1 cellular context compared by ENCODE assay signal in the genomic region with DNA sequence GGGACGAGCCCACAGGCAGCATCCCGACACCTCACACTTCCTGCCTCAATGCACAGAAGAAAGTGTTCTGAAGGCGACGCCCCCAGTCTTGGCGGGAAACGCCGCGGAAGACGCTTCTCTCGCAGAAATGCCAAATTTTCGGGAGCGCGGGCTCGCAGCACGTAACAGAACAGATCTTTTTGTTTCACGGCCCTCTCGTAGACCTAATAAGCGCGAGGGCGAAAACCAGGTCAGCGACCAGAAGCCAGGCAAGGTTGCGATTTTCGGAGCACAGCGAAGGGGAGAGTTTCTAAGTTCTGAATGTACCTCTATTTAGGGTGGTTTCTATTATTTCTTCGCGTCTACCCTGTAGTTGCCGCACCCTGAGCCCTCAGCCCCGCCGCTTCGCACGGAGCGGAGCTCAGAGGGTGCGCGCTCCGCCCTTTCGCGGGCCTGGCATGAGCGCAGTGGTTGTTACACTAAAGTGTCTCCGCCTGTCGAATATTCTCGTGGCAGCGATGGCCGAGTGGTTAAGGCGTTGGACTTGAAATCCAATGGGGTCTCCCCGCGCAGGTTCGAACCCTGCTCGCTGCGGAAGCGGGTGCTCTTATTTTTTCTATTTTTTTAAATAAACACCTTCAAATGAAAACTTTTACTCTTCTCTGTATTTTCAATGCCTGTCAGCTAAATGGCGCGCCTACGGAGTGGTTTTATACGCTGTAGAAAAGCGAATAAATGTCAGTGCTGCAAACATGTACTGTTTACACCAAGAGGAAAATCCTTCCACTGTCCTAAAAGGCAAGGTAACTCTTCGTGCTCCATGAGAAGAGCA.
TF ChIP-seq lines count a peak whose summit lies in the region.

No MANE protein-coding gene starts in this region.

TF ChIP-seq in HepG2, 621 proteins besides CTCF, POLR2A, EP300 and RAD21 (continued from another document and continues in another):
- TF ChIP-seq ZNF512 (CRISPR knock-in tag; IDR thresholded peaks at IDR 0.05) = no peak
- TF ChIP-seq, protein P1, sequence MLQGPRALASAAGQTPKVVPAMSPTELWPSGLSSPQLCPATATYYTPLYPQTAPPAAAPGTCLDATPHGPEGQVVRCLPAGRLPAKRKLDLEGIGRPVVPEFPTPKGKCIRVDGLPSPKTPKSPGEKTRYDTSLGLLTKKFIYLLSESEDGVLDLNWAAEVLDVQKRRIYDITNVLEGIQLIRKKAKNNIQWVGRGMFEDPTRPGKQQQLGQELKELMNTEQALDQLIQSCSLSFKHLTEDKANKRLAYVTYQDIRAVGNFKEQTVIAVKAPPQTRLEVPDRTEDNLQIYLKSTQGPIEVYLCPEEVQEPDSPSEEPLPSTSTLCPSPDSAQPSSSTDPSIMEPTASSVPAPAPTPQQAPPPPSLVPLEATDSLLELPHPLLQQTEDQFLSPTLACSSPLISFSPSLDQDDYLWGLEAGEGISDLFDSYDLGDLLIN (CRISPR knock-in tag; IDR thresholded peaks at IDR 0.05; ENCODE audit: borderline replicate concordance) = no peak
- TF ChIP-seq DBP (CRISPR knock-in tag; IDR thresholded peaks at IDR 0.05; ENCODE audit: not compliant biosample characterization) = peak; percentile 73
- no peak for TF ChIP-seq DDIT3 (CRISPR knock-in tag; IDR thresholded peaks at IDR 0.05)
- no peak for TF ChIP-seq FUBP1 (CRISPR knock-in tag; IDR thresholded peaks at IDR 0.05; ENCODE audit: borderline replicate concordance)
- TF ChIP-seq BRD4 (CRISPR knock-in tag; IDR thresholded peaks at IDR 0.05) = peak; percentile 63; the same call in 1 of the 2 replicates
- TF ChIP-seq, protein P2, sequence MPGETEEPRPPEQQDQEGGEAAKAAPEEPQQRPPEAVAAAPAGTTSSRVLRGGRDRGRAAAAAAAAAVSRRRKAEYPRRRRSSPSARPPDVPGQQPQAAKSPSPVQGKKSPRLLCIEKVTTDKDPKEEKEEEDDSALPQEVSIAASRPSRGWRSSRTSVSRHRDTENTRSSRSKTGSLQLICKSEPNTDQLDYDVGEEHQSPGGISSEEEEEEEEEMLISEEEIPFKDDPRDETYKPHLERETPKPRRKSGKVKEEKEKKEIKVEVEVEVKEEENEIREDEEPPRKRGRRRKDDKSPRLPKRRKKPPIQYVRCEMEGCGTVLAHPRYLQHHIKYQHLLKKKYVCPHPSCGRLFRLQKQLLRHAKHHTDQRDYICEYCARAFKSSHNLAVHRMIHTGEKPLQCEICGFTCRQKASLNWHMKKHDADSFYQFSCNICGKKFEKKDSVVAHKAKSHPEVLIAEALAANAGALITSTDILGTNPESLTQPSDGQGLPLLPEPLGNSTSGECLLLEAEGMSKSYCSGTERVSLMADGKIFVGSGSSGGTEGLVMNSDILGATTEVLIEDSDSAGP (CRISPR knock-in tag; IDR thresholded peaks at IDR 0.05; ENCODE audit: borderline replicate concordance) = peak; percentile 78
- peak; percentile 66; the same call in 1 of the 2 replicates for TF ChIP-seq KLF12 (CRISPR knock-in tag; IDR thresholded peaks at IDR 0.05; ENCODE audit: borderline replicate concordance)
- no peak; the same call in 1 of the 2 replicates for TF ChIP-seq CAMTA2 (CRISPR knock-in tag; IDR thresholded peaks at IDR 0.05; ENCODE audit: borderline replicate concordance)
- TF ChIP-seq, protein P3, sequence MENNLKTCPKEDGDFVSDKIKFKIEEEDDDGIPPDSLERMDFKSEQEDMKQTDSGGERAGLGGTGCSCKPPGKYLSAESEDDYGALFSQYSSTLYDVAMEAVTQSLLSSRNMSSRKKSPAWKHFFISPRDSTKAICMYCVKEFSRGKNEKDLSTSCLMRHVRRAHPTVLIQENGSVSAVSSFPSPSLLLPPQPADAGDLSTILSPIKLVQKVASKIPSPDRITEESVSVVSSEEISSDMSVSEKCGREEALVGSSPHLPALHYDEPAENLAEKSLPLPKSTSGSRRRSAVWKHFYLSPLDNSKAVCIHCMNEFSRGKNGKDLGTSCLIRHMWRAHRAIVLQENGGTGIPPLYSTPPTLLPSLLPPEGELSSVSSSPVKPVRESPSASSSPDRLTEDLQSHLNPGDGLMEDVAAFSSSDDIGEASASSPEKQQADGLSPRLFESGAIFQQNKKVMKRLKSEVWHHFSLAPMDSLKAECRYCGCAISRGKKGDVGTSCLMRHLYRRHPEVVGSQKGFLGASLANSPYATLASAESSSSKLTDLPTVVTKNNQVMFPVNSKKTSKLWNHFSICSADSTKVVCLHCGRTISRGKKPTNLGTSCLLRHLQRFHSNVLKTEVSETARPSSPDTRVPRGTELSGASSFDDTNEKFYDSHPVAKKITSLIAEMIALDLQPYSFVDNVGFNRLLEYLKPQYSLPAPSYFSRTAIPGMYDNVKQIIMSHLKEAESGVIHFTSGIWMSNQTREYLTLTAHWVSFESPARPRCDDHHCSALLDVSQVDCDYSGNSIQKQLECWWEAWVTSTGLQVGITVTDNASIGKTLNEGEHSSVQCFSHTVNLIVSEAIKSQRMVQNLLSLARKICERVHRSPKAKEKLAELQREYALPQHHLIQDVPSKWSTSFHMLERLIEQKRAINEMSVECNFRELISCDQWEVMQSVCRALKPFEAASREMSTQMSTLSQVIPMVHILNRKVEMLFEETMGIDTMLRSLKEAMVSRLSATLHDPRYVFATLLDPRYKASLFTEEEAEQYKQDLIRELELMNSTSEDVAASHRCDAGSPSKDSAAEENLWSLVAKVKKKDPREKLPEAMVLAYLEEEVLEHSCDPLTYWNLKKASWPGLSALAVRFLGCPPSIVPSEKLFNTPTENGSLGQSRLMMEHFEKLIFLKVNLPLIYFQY (CRISPR knock-in tag; IDR thresholded peaks at IDR 0.05; ENCODE audit: borderline replicate concordance) = no peak; the same call in 1 of the 2 replicates
- TF ChIP-seq DNMT1 (CRISPR knock-in tag; IDR thresholded peaks at IDR 0.05) = peak; percentile 50; the same call in 1 of the 2 replicates
- no peak; the same call in 1 of the 2 replicates for TF ChIP-seq ZNF605 (CRISPR knock-in tag; IDR thresholded peaks at IDR 0.05)
- peak; percentile 83 for TF ChIP-seq ZNF747 (CRISPR knock-in tag; IDR thresholded peaks at IDR 0.05; ENCODE audit: borderline replicate concordance)
- no peak for TF ChIP-seq ZFP36L2 (CRISPR knock-in tag; IDR thresholded peaks at IDR 0.05)
- peak; percentile 77; the same call in 1 of the 2 replicates for TF ChIP-seq ZNF788 (CRISPR knock-in tag; IDR thresholded peaks at IDR 0.05; ENCODE audit: borderline replicate concordance)
- TF ChIP-seq THAP7 (CRISPR knock-in tag; IDR thresholded peaks at IDR 0.05) = peak; percentile 64; the same call in 1 of the 2 replicates
- TF ChIP-seq RELA (CRISPR knock-in tag; IDR thresholded peaks at IDR 0.05) = no peak
- no peak for TF ChIP-seq ZNF101 (CRISPR knock-in tag; IDR thresholded peaks at IDR 0.05; ENCODE audit: borderline replicate concordance, low read depth)
- peak; percentile 72; the same call in 1 of the 2 replicates for TF ChIP-seq MTF2 (CRISPR knock-in tag; IDR thresholded peaks at IDR 0.05; ENCODE audit: borderline replicate concordance)
- no peak; the same call in 1 of the 2 replicates for TF ChIP-seq JUNB (CRISPR knock-in tag; IDR thresholded peaks at IDR 0.05; ENCODE audit: borderline replicate concordance)
- TF ChIP-seq RXRA (CRISPR knock-in tag; IDR thresholded peaks at IDR 0.05) = peak; percentile 60; the same call in 1 of the 2 replicates
- no peak for TF ChIP-seq ZNF761 (CRISPR knock-in tag; conservative IDR thresholded peaks at IDR 0.05)
- peak; percentile 51; the same call in 1 of the 2 replicates for TF ChIP-seq ZNF839 (CRISPR knock-in tag; IDR thresholded peaks at IDR 0.05; ENCODE audit: borderline replicate concordance)
- TF ChIP-seq HNRNPLL (IDR thresholded peaks at IDR 0.05; ENCODE audit: low read depth, low read length, poor library complexity, severe bottlenecking) = peak; percentile 72
- TF ChIP-seq HNF4G (IDR thresholded peaks at IDR 0.05; ENCODE audit: borderline replicate concordance, low read depth, low read length) = no peak
- TF ChIP-seq HNF4G (CRISPR knock-in tag; IDR thresholded peaks at IDR 0.05; ENCODE audit: borderline replicate concordance, low read depth) = peak; percentile 53; the same call in 1 of the 2 replicates
- TF ChIP-seq JUN (CRISPR knock-in tag; IDR thresholded peaks at IDR 0.05) = no peak
- TF ChIP-seq RAD51 (IDR thresholded peaks at IDR 0.05; ENCODE audit: borderline replicate concordance) = no peak
- peak; percentile 60 for TF ChIP-seq TBL1XR1 (IDR thresholded peaks at IDR 0.05; ENCODE audit: borderline replicate concordance, low read length, partially characterized antibody)
- TF ChIP-seq IRX3 (CRISPR knock-in tag; IDR thresholded peaks at IDR 0.05; ENCODE audit: borderline replicate concordance, low read depth) = no peak
- TF ChIP-seq, protein P4, sequence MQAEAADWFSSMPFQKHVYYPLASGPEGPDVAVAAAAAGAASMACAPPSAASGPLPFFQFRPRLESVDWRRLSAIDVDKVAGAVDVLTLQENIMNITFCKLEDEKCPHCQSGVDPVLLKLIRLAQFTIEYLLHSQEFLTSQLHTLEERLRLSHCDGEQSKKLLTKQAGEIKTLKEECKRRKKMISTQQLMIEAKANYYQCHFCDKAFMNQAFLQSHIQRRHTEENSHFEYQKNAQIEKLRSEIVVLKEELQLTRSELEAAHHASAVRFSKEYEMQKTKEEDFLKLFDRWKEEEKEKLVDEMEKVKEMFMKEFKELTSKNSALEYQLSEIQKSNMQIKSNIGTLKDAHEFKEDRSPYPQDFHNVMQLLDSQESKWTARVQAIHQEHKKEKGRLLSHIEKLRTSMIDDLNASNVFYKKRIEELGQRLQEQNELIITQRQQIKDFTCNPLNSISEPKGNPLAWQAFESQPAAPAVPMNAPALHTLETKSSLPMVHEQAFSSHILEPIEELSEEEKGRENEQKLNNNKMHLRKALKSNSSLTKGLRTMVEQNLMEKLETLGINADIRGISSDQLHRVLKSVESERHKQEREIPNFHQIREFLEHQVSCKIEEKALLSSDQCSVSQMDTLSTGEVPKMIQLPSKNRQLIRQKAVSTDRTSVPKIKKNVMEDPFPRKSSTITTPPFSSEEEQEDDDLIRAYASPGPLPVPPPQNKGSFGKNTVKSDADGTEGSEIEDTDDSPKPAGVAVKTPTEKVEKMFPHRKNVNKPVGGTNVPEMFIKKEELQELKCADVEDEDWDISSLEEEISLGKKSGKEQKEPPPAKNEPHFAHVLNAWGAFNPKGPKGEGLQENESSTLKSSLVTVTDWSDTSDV (CRISPR knock-in tag; IDR thresholded peaks at IDR 0.05) = no peak
- peak; percentile 76 for TF ChIP-seq E2F1 (CRISPR knock-in tag; IDR thresholded peaks at IDR 0.05)
- TF ChIP-seq ZSCAN30 (CRISPR knock-in tag; IDR thresholded peaks at IDR 0.05) = 0 out of 2 replicates have a peak, but pooled peaks have one; percentile 54
- peak; percentile 63; the same call in 1 of the 2 replicates for TF ChIP-seq ZSCAN20 (CRISPR knock-in tag; IDR thresholded peaks at IDR 0.05; ENCODE audit: borderline replicate concordance)
- TF ChIP-seq ZNF354B (CRISPR knock-in tag; IDR thresholded peaks at IDR 0.05) = no peak
